8 cellular contexts compared by ENCODE assay signal in genomic region chr9:136484153-136485048, GRCh38. TPM values are rescaled to one million over a fixed set of nuclear protein-coding genes. Genes with fewer than 3 reads are reported as not detected.
DNase-seq lines count a peak whose midpoint lies in the region; ATAC-seq and TF ChIP-seq lines count a peak whose summit lies in the region.

No MANE protein-coding gene starts in this region.

- H3K9me3 ChIP-seq in iPS DF 6.9 (ENCODE audit: control insufficient read depth, insufficient read depth, low read length) (no peaks in the 10 kb centered on the region), spleen (no peaks in the 10 kb centered on the region)

- H3K36me3 Mint-ChIP-seq in IgD-negative memory B cell, result no peaks in the 10 kb centered on the region
- peaks cover 7% of the 10 kb centered on the region for H3K36me3 Mint-ChIP-seq in activated naive CD4-positive, alpha-beta T cell treated with anti-CD3 and anti-CD28 coated beads for 36 hours (ENCODE audit: low read depth)

- no peak for TF ChIP-seq POLR2A in spleen (IDR thresholded peaks at IDR 0.05)

- H3K4me3 Mint-ChIP-seq in IgD-negative memory B cell, result peak overlapping the region; percentile 55 to 91 (median 74)
- H3K4me3 Mint-ChIP-seq in activated naive CD4-positive, alpha-beta T cell treated with anti-CD3 and anti-CD28 coated beads for 36 hours, result peak overlapping the region; percentile 29

- peak overlapping the region; percentile 68 for H3K4me3 ChIP-seq in iPS DF 6.9 (ENCODE audit: low read length)
- H3K4me3 ChIP-seq in spleen, result peak overlapping the region; percentile 39 to 97 (median 60)

- no peak for ATAC-seq in GM18909 (IDR thresholded peaks at IDR 0.05; ENCODE audit: poor library complexity, unreplicated experiment)

- H3K27ac ChIP-seq in iPS DF 6.9 (ENCODE audit: low read length) (no peak overlapping the region), spleen (peak overlapping the region; percentile 4 to 100 (median 99))

- intact Hi-C loops in activated naive CD4-positive, alpha-beta T cell treated with anti-CD3 and anti-CD28 coated beads for 36 hours (cut with micrococcal nuclease), result loop anchor here (1.0 to 10.0 kb wide), 3 partner anchors 160 to 760 kb away; partner anchors contain the start of genes CAMSAP1 and TUBB4B
- intact Hi-C loops in spleen (cut with DNase I; ENCODE audit: low total_unique reads), result loop anchor here (10.0 kb wide), 1 partner anchor 50 kb away; no protein-coding TSS in a partner anchor

- no peaks in the 10 kb centered on the region for H3K36me3 ChIP-seq in iPS DF 6.9 (ENCODE audit: control insufficient read depth, insufficient read depth, low read length)
- H3K36me3 ChIP-seq in spleen, result peaks cover 0 to 14% (median 2%) of the 10 kb centered on the region in 6 donors

- H3K27me3 Mint-ChIP-seq in IgD-negative memory B cell, result no peaks in the 10 kb centered on the region
- H3K27me3 Mint-ChIP-seq in activated naive CD4-positive, alpha-beta T cell treated with anti-CD3 and anti-CD28 coated beads for 36 hours (ENCODE audit: low read depth), result no peaks in the 10 kb centered on the region

- DNase-seq in DMS53 (lab: John Stamatoyannopoulos, UW) (peak; percentile 91), iPS DF 6.9 (ENCODE audit: low read depth, low spot score) (no peak), spleen (peak; percentile 93), GM19238 (ENCODE audit: insufficient read length, low spot score) (no peak), iPS-NIHi11 (ENCODE audit: low spot score) (no peak)
- DNase-seq in activated naive CD4-positive, alpha-beta T cell treated with anti-CD3 and anti-CD28 coated beads for 36 hours, result no peak

- no peak for TF ChIP-seq CTCF in spleen (IDR thresholded peaks at IDR 0.05 in 8 of 11, conservative IDR thresholded peaks at IDR 0.05 in 3 of 11)

- H3K4me1 ChIP-seq in iPS DF 6.9 (ENCODE audit: control insufficient read depth, insufficient read depth, low read length) (0 out of 2 replicates have a peak, but pooled peaks cover 3% of the 10 kb centered on the region), spleen (peaks cover 34 to 88% (median 74%) of the 10 kb centered on the region in 6 donors)

- no peaks in the 10 kb centered on the region for H3K27me3 ChIP-seq in iPS DF 6.9 (ENCODE audit: control insufficient read depth, insufficient read depth, low read length)
- no peaks in the 10 kb centered on the region for H3K27me3 ChIP-seq in spleen (replicated peaks in 1 of 7)

- CTCF ChIA-PET in activated naive CD4-positive, alpha-beta T cell treated with anti-CD3 and anti-CD28 coated beads for 36 hours (lab: Charles Lee), result interaction anchor here (0.7 to 8.6 kb wide), 16 partner anchors 32 to 224 kb away, joined by 3 to 88 read pairs (median 4); partner anchors contain the start of genes ENTR1 and PMPCA

- no peaks in the 10 kb centered on the region for H3K9me3 Mint-ChIP-seq in IgD-negative memory B cell
- no peaks in the 10 kb centered on the region for H3K9me3 Mint-ChIP-seq in activated naive CD4-positive, alpha-beta T cell treated with anti-CD3 and anti-CD28 coated beads for 36 hours

- peak overlapping the region in 2 of 3 donors; percentile 91 to 99 for H3K27ac Mint-ChIP-seq in IgD-negative memory B cell
- H3K27ac Mint-ChIP-seq in activated naive CD4-positive, alpha-beta T cell treated with anti-CD3 and anti-CD28 coated beads for 36 hours, result no peak overlapping the region

- WGBS in iPS DF 6.9 (ENCODE audit: insufficient coverage, insufficient read length), result no CpG with 5 or more reads among the region's 59 CpGs
- 40 to 58% (median 43%) methylated on average over 34 to 59 of the region's 59 CpGs for WGBS in spleen, 5 donors

- H3K4me1 Mint-ChIP-seq in IgD-negative memory B cell, result peaks cover 15 to 22% (median 16%) of the 10 kb centered on the region in 3 donors
- peaks cover 27% of the 10 kb centered on the region for H3K4me1 Mint-ChIP-seq in activated naive CD4-positive, alpha-beta T cell treated with anti-CD3 and anti-CD28 coated beads for 36 hours (ENCODE audit: low read depth)

RNA-seq across cellular contexts. Expression of gene SEC16A, which starts 1.6 kb away (rescaled TPM):
- polyA plus RNA-seq in IgD-negative memory B cell (30.1 TPM), spleen (10 to 100 TPM; 35.0 to 58.9 (median 52.6) TPM)
- 10 to 100 TPM; 44.1 to 47.3 TPM for total RNA-seq in activated naive CD4-positive, alpha-beta T cell treated with anti-CD3 and anti-CD28 coated beads for 36 hours
- 10 to 100 TPM; 74.6 to 92.1 (median 87.8) TPM for total RNA-seq in spleen

RNA-seq across cellular contexts. Expression of gene INPP5E, which starts 44.8 kb away (rescaled TPM):
- polyA plus RNA-seq in IgD-negative memory B cell, result 6.9 TPM
- 10 to 100 TPM; 13.9 to 14.8 TPM for total RNA-seq in activated naive CD4-positive, alpha-beta T cell treated with anti-CD3 and anti-CD28 coated beads for 36 hours
- 10 to 100 TPM; 13.1 to 25.3 (median 18.7) TPM for total RNA-seq in spleen
- 10 to 100 TPM in 2 of 3 donors, 1 to 10 TPM in 1; 7.8 to 20.3 (median 15.7) TPM for polyA plus RNA-seq in spleen

Comparison
In these comparisons a context has a peak if more than half of its experiments do, and no peak if none do; other contexts are left out.
1. DNase-seq: peak in DMS53 (single experiment) and spleen (single experiment); none in activated naive CD4-positive, alpha-beta T cell treated with anti-CD3 and anti-CD28 coated beads for 36 hours (single experiment), iPS DF 6.9 (single experiment), GM19238 (single experiment) and iPS-NIHi11 (single experiment).